Comparison of ENCODE assay signal across 10 cellular contexts in genomic region chr3:11514191-11514770, GRCh38.
A peak's percentile ranks its signal among the peaks of the same experiment; 100 is the strongest.
DNase-seq lines count a peak whose midpoint lies in the region; ATAC-seq and TF ChIP-seq lines count a peak whose summit lies in the region.
"Had no signal": no experiment of that assay in that cellular context is flagged by ENCODE, and none has a peak within 500 bp of the region (broad histone marks: within the 10 kb centered on the region; RNA-seq: fewer than 3 reads in every experiment).

No MANE protein-coding gene starts in this region.

- H3K4me3 ChIP-seq in SK-N-MC (no peak overlapping the region), foreskin fibroblast (ENCODE audit: low read depth in 1 of 2, low read length in 2 of 2) (no peak overlapping the region), sigmoid colon (no peak overlapping the region)

- H3K4me1 ChIP-seq in sigmoid colon = peaks cover 0 to 37% (median 29%) of the 10 kb centered on the region in 4 donors

- TF ChIP-seq EP300 in sigmoid colon (IDR thresholded peaks at IDR 0.05) = no peak

- H3K27ac ChIP-seq in SK-N-MC (peak overlapping the region; percentile 50; the same call in 1 of the 2 replicates), sigmoid colon (peak overlapping the region in 3 of 4 donors; percentile 45 to 52 (median 45))

- H3K9ac ChIP-seq in SK-N-MC (ENCODE audit: insufficient read length) = no peak overlapping the region

- DNase-seq in ELF-1 (ENCODE audit: low read depth, low spot score) = peak; percentile 45
- DNase-seq in SK-N-MC (ENCODE audit: low read depth, low spot score) = no peak
- DNase-seq in foreskin fibroblast = peak; percentile 79 to 89
- DNase-seq in sigmoid colon = peak; percentile 62
- DNase-seq in NCI-H1105 (lab: John Stamatoyannopoulos, UW) = no peak
- DNase-seq in ecto neural progenitor cell (ENCODE audit: low spot score) = no peak
- DNase-seq in NCI-H1436 (lab: John Stamatoyannopoulos, UW) = no peak
- DNase-seq: effector memory CD8-positive, alpha-beta T cell; NCI-H774 had no signal

- no peak for ATAC-seq in HG02571 (IDR thresholded peaks at IDR 0.05; ENCODE audit: unreplicated experiment)
- ATAC-seq: effector memory CD8-positive, alpha-beta T cell had no signal

- H3K36me3 ChIP-seq in SK-N-MC (ENCODE audit: insufficient read depth, low read length) (no peaks in the 10 kb centered on the region), sigmoid colon (no peaks in the 10 kb centered on the region)

- H3K9me3 ChIP-seq in SK-N-MC (ENCODE audit: low read depth, low read length) = no peaks in the 10 kb centered on the region
- H3K9me3 ChIP-seq in sigmoid colon = no peaks in the 10 kb centered on the region

- intact Hi-C loops in sigmoid colon (cut with DNase I) = no loop called here

- TF ChIP-seq CTCF in foreskin fibroblast (IDR thresholded peaks at IDR 0.05; ENCODE audit: low read depth, low read length) (no peak), sigmoid colon (IDR thresholded peaks at IDR 0.05) (no peak)

- 34 to 42% methylated on average over 6 of the region's 6 CpGs for WGBS in sigmoid colon, 2 donors

- TF ChIP-seq POLR2A in sigmoid colon (IDR thresholded peaks at IDR 0.05) = no peak

- no peaks in the 10 kb centered on the region for H3K27me3 ChIP-seq in sigmoid colon

Comparison
In these comparisons a context has a peak if more than half of its experiments do, and no peak if none do; other contexts are left out.
1. DNase-seq: peak in ELF-1 (single experiment), foreskin fibroblast (2 of 2) and sigmoid colon (single experiment); none in SK-N-MC (single experiment), NCI-H1105 (single experiment), ecto neural progenitor cell (single experiment) and NCI-H1436 (single experiment).